In genomic region chr7:44754802-44755697, GRCh38 we compare ENCODE assay signal across 8 cellular contexts. TPM values are rescaled to one million over a fixed set of nuclear protein-coding genes. Genes with fewer than 3 reads are reported as not detected.
A peak's percentile ranks its signal among the peaks of the same experiment; 100 is the strongest.
DNase-seq lines count a peak whose midpoint lies in the region; ATAC-seq and TF ChIP-seq lines count a peak whose summit lies in the region.

No MANE protein-coding gene starts in this region.

- no peaks in the 10 kb centered on the region for H3K9me3 Mint-ChIP-seq in activated T-cell treated with anti-CD3 and anti-CD28 coated beads, Interleukin-2, amount 50 U/mL, for 24 hours
- no peaks in the 10 kb centered on the region for H3K9me3 Mint-ChIP-seq in natural killer cell

- H3K4me1 Mint-ChIP-seq in activated T-cell treated with anti-CD3 and anti-CD28 coated beads, Interleukin-2, amount 50 U/mL, for 24 hours (ENCODE audit: low read depth), result peaks cover 42% of the 10 kb centered on the region
- H3K4me1 Mint-ChIP-seq in natural killer cell, result peaks cover 21 to 46% of the 10 kb centered on the region in 2 donors

- WGBS in stomach, 5 donors, result 65 to 84% (median 73%) methylated on average over 8 to 11 of the region's 11 CpGs
- 96% methylated on average over 11 of the region's 11 CpGs for WGBS in smooth muscle cell (ENCODE audit: low lambda C conversion rate)

- H3K4me3 Mint-ChIP-seq in activated T-cell treated with anti-CD3 and anti-CD28 coated beads, Interleukin-2, amount 50 U/mL, for 24 hours, result no peak overlapping the region
- no peak overlapping the region for H3K4me3 Mint-ChIP-seq in natural killer cell

- no peaks in the 10 kb centered on the region for H3F3A ChIP-seq in smooth muscle cell (ENCODE audit: low read depth)

- H3K27ac ChIP-seq in stomach (peak overlapping the region in 4 of 5 donors; percentile 26 to 54 (median 47)), smooth muscle cell (ENCODE audit: low read depth) (no peak overlapping the region)

- TF ChIP-seq EP300 in stomach (IDR thresholded peaks at IDR 0.05), result no peak

- peaks cover 41% of the 10 kb centered on the region for H3K79me2 ChIP-seq in smooth muscle cell (ENCODE audit: low read depth)

- no peak for TF ChIP-seq POLR2A in stomach (IDR thresholded peaks at IDR 0.05)

- peaks cover 53% of the 10 kb centered on the region for H3K36me3 Mint-ChIP-seq in activated T-cell treated with anti-CD3 and anti-CD28 coated beads, Interleukin-2, amount 50 U/mL, for 24 hours (ENCODE audit: low read depth)
- H3K36me3 Mint-ChIP-seq in natural killer cell, result no peaks in the 10 kb centered on the region

- H3K4me1 ChIP-seq in stomach (peaks cover 43 to 74% (median 61%) of the 10 kb centered on the region in 4 donors), smooth muscle cell (ENCODE audit: low read depth) (peaks cover under 1% of the 10 kb centered on the region)

- no peaks in the 10 kb centered on the region for H3K27me3 Mint-ChIP-seq in activated T-cell treated with anti-CD3 and anti-CD28 coated beads, Interleukin-2, amount 50 U/mL, for 24 hours
- H3K27me3 Mint-ChIP-seq in natural killer cell (ENCODE audit: low read depth in 2 of 2), result no peaks in the 10 kb centered on the region

- H3K36me3 ChIP-seq in stomach (peaks cover 23 to 42% (median 36%) of the 10 kb centered on the region in 4 donors), smooth muscle cell (ENCODE audit: low read depth) (no peaks in the 10 kb centered on the region)

- H3K27me3 ChIP-seq in stomach (no peaks in the 10 kb centered on the region), smooth muscle cell (ENCODE audit: low read depth) (no peaks in the 10 kb centered on the region)

- DNase-seq in activated T-cell treated with anti-CD3 and anti-CD28 coated beads, Interleukin-2, amount 50 U/mL, for 24 hours, result no peak
- no peak for DNase-seq in activated T-cell treated with anti-CD3 and anti-CD28 coated beads for 4 hours
- DNase-seq in LoVo (ENCODE audit: low spot score), result peak; percentile 36
- DNase-seq in iPS-NIHi11 (ENCODE audit: low spot score), result peak; percentile 3
- DNase-seq in stomach, result no peak
- DNase-seq in effector CD4-positive, alpha-beta T cell, result no peak
- no peak for DNase-seq in smooth muscle cell (lab: John Stamatoyannopoulos, UW; ENCODE audit: unreplicated experiment)
- no peak for DNase-seq in natural killer cell

- no peak for ATAC-seq in natural killer cell

- peaks cover 52% of the 10 kb centered on the region for H4K20me1 ChIP-seq in smooth muscle cell (ENCODE audit: low read depth)

- H3K9me3 ChIP-seq in stomach (no peaks in the 10 kb centered on the region), smooth muscle cell (replicated peaks; ENCODE audit: low read depth) (no peaks in the 10 kb centered on the region)

- H3K4me2 ChIP-seq in smooth muscle cell, result no peak overlapping the region

- peak overlapping the region; percentile 77 for H3K27ac Mint-ChIP-seq in activated T-cell treated with anti-CD3 and anti-CD28 coated beads, Interleukin-2, amount 50 U/mL, for 24 hours
- H3K27ac Mint-ChIP-seq in natural killer cell, result no peak overlapping the region

- no peak overlapping the region for H3K9ac ChIP-seq in smooth muscle cell (ENCODE audit: low read depth)

- H3K4me3 ChIP-seq in stomach (no peak overlapping the region), smooth muscle cell (no peak overlapping the region)

- intact Hi-C loops in stomach (cut with DNase I; ENCODE audit: low total_unique reads) (no loop called here), natural killer cell (cut with micrococcal nuclease) (no loop called here)

- H2AFZ ChIP-seq in smooth muscle cell (ENCODE audit: low read depth), result no peak overlapping the region

- TF ChIP-seq CTCF in stomach (IDR thresholded peaks at IDR 0.05) (no peak), smooth muscle cell (IDR thresholded peaks at IDR 0.05; ENCODE audit: borderline replicate concordance, insufficient read depth, poor library complexity, severe bottlenecking) (no peak), natural killer cell (IDR thresholded peaks at IDR 0.05) (no peak)

RNA-seq across cellular contexts. Expression of gene ZMIZ2, which starts 6.4 kb away (rescaled TPM):
- total RNA-seq in stomach, result 100 to 1,000 TPM in 1 of 5 donors, 10 to 100 TPM in 4; 14.5 to 108 (median 45.1) TPM
- polyA plus RNA-seq in stomach, result 10 to 100 TPM; 18.0 to 32.3 (median 26.8) TPM
- total RNA-seq in smooth muscle cell, result 5.7 and 8.8 TPM in 2 replicates
- 17.2 and 34.8 TPM in 2 replicates for polyA plus RNA-seq in smooth muscle cell
- 100 to 1,000 TPM; 152 to 170 (median 167) TPM for total RNA-seq in natural killer cell

RNA-seq across cellular contexts. Expression of gene PPIA, which starts 41.4 kb away (rescaled TPM):
- total RNA-seq in stomach (1,000 to 10,000 TPM in 1 of 5 donors, 100 to 1,000 TPM in 4; 218 to 1,275 (median 564) TPM), smooth muscle cell (3,153 and 3,434 TPM in 2 replicates), natural killer cell (100 to 1,000 TPM; 701 to 727 (median 718) TPM)
- polyA plus RNA-seq in stomach (1,000 to 10,000 TPM; 2,273 to 3,648 (median 2,820) TPM), smooth muscle cell (2,853 and 2,990 TPM in 2 replicates)

Comparison
In these comparisons a context has a peak if more than half of its experiments do, and no peak if none do; other contexts are left out.
1. DNase-seq: peak in LoVo (single experiment) and iPS-NIHi11 (single experiment); none in activated T-cell treated with anti-CD3 and anti-CD28 coated beads, Interleukin-2, amount 50 U/mL, for 24 hours (single experiment), activated T-cell treated with anti-CD3 and anti-CD28 coated beads for 4 hours (single experiment), stomach (single experiment), effector CD4-positive, alpha-beta T cell (single experiment), smooth muscle cell (single experiment) and natural killer cell (single experiment).